Comparison of ENCODE assay signal across 1 cellular context in genomic region chr10:97640174-97640867, GRCh38.
TF ChIP-seq lines count a peak whose summit lies in the region.

TSS of gene PI4K2A (plus strand) at chr10:97640671. CDS start at chr10:97640743, 72 bp downstream.

TF ChIP-seq in K562, 482 proteins besides CTCF, POLR2A, EP300 and RAD21 (continued from another document and continues in another):
- TF ChIP-seq KDM4B (IDR thresholded peaks at IDR 0.05; ENCODE audit: borderline replicate concordance in 2 of 2, low read depth in 1 of 2) (no peak), IFI16 (CRISPR knock-in tag; IDR thresholded peaks at IDR 0.05) (no peak), PBX2 (CRISPR knock-in tag; IDR thresholded peaks at IDR 0.05; ENCODE audit: low read depth) (no peak), PBX2 (tag; conservative IDR thresholded peaks at IDR 0.05; ENCODE audit: low read depth) (peak; percentile 80), MIER1 (IDR thresholded peaks at IDR 0.05; ENCODE audit: low read depth) (no peak), NFE2L1 (tag; IDR thresholded peaks at IDR 0.05; ENCODE audit: borderline replicate concordance, low read depth) (no peak), MBD2 (IDR thresholded peaks at IDR 0.05; ENCODE audit: borderline replicate concordance, low read depth) (0 out of 2 replicates have a peak, but pooled peaks have one; percentile 26), KDM1A (IDR thresholded peaks at IDR 0.05) (peak; percentile 67 to 84), FOXP1 (CRISPR knock-in tag; IDR thresholded peaks at IDR 0.05) (0 out of 2 replicates have a peak, but pooled peaks have one; percentile 25), C11orf30 (IDR thresholded peaks at IDR 0.05; ENCODE audit: low read depth) (peak; percentile 94), THRAP3 (IDR thresholded peaks at IDR 0.05; ENCODE audit: borderline replicate concordance) (no peak), CEBPB (tag; IDR thresholded peaks at IDR 0.05) (peak; percentile 74), ATF7 (IDR thresholded peaks at IDR 0.05) (peak; percentile 84), ZNF212 (CRISPR knock-in tag; IDR thresholded peaks at IDR 0.05) (no peak), MAFG (tag; conservative IDR thresholded peaks at IDR 0.05) (peak; percentile 65), ATF4 (CRISPR knock-in tag; IDR thresholded peaks at IDR 0.05) (no peak), HNRNPLL (IDR thresholded peaks at IDR 0.05; ENCODE audit: low read depth, low read length, poor library complexity, severe bottlenecking) (peak; percentile 92), ZNF140 (CRISPR knock-in tag; IDR thresholded peaks at IDR 0.05) (no peak), ZNF277 (CRISPR knock-in tag; IDR thresholded peaks at IDR 0.05; ENCODE audit: borderline replicate concordance) (no peak), ZNF184 (CRISPR knock-in tag; IDR thresholded peaks at IDR 0.05) (no peak), HDAC2 (IDR thresholded peaks at IDR 0.05) (peak; percentile 74; the same call in 1 of the 2 replicates), SETDB1 (IDR thresholded peaks at IDR 0.05; ENCODE audit: low read length) (no peak), RBFOX2 (IDR thresholded peaks at IDR 0.05; ENCODE audit: low read depth, low read length) (peak; percentile 81), DACH1 (IDR thresholded peaks at IDR 0.05; ENCODE audit: partially characterized antibody) (no peak), CC2D1A (IDR thresholded peaks at IDR 0.05) (no peak), MEIS2 (IDR thresholded peaks at IDR 0.05; ENCODE audit: partially characterized antibody) (peak; percentile 87), KLF13 (tag; IDR thresholded peaks at IDR 0.05; ENCODE audit: borderline replicate concordance, low read depth) (peak; percentile 40; the same call in 1 of the 2 replicates), HDGF (IDR thresholded peaks at IDR 0.05) (0 out of 2 replicates have a peak, but pooled peaks have one; percentile 77), ZNF561 (CRISPR knock-in tag; conservative IDR thresholded peaks at IDR 0.05) (no peak), MAFF (IDR thresholded peaks at IDR 0.05; ENCODE audit: low read length) (0 out of 2 replicates have a peak, but pooled peaks have one; percentile 31), SPI1 (IDR thresholded peaks at IDR 0.05; ENCODE audit: borderline replicate concordance, low read depth, low read length) (no peak), HNRNPL (IDR thresholded peaks at IDR 0.05; ENCODE audit: low read depth, low read length) (no peak), SFPQ (IDR thresholded peaks at IDR 0.05; ENCODE audit: low read depth, low read length) (no peak), ZFPM2 (CRISPR knock-in tag; IDR thresholded peaks at IDR 0.05) (no peak), ATF1 (CRISPR knock-in tag; IDR thresholded peaks at IDR 0.05) (no peak), ATF1 (tag; IDR thresholded peaks at IDR 0.05) (peak; percentile 87), ZNF316 (IDR thresholded peaks at IDR 0.05) (peak; percentile 96), ARID4B (CRISPR knock-in tag; IDR thresholded peaks at IDR 0.05) (peak; percentile 39; the same call in 1 of the 2 replicates), RBBP5 (IDR thresholded peaks at IDR 0.05; ENCODE audit: borderline replicate concordance, insufficient read depth, low read length, poor library complexity, severe bottlenecking) (peak; percentile 68), PML (IDR thresholded peaks at IDR 0.05; ENCODE audit: low read length) (no peak), CBX5 (IDR thresholded peaks at IDR 0.05; ENCODE audit: borderline replicate concordance, low read depth) (no peak), ZNF253 (CRISPR knock-in tag; conservative IDR thresholded peaks at IDR 0.05) (no peak), MAFK (IDR thresholded peaks at IDR 0.05; ENCODE audit: low read length) (peak; percentile 78), IRF1 (CRISPR knock-in tag; IDR thresholded peaks at IDR 0.05; ENCODE audit: borderline replicate concordance) (no peak), ZBTB8A (IDR thresholded peaks at IDR 0.05; ENCODE audit: partially characterized antibody) (no peak), CREM (IDR thresholded peaks at IDR 0.05; ENCODE audit: low read depth) (peak; percentile 74), HDAC1 (IDR thresholded peaks at IDR 0.05) (peak in 1 of 2 experiments; percentile 54; a peak in 2 of 4 replicates), GABPA (tag; conservative IDR thresholded peaks at IDR 0.05; ENCODE audit: low read depth) (0 out of 2 replicates have a peak, but pooled peaks have one; percentile 3)
- TF ChIP-seq, protein P1, sequence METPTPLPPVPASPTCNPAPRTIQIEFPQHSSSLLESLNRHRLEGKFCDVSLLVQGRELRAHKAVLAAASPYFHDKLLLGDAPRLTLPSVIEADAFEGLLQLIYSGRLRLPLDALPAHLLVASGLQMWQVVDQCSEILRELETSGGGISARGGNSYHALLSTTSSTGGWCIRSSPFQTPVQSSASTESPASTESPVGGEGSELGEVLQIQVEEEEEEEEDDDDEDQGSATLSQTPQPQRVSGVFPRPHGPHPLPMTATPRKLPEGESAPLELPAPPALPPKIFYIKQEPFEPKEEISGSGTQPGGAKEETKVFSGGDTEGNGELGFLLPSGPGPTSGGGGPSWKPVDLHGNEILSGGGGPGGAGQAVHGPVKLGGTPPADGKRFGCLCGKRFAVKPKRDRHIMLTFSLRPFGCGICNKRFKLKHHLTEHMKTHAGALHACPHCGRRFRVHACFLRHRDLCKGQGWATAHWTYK (CRISPR knock-in tag; IDR thresholded peaks at IDR 0.05): no peak
- TF ChIP-seq, protein P2, sequence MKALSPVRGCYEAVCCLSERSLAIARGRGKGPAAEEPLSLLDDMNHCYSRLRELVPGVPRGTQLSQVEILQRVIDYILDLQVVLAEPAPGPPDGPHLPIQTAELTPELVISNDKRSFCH (CRISPR knock-in tag; IDR thresholded peaks at IDR 0.05): no peak
- TF ChIP-seq, protein P2 (tag; IDR thresholded peaks at IDR 0.05): no peak
- TF ChIP-seq, protein P3, sequence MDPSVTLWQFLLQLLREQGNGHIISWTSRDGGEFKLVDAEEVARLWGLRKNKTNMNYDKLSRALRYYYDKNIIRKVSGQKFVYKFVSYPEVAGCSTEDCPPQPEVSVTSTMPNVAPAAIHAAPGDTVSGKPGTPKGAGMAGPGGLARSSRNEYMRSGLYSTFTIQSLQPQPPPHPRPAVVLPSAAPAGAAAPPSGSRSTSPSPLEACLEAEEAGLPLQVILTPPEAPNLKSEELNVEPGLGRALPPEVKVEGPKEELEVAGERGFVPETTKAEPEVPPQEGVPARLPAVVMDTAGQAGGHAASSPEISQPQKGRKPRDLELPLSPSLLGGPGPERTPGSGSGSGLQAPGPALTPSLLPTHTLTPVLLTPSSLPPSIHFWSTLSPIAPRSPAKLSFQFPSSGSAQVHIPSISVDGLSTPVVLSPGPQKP (CRISPR knock-in tag; IDR thresholded peaks at IDR 0.05): no peak
- TF ChIP-seq, protein P4, sequence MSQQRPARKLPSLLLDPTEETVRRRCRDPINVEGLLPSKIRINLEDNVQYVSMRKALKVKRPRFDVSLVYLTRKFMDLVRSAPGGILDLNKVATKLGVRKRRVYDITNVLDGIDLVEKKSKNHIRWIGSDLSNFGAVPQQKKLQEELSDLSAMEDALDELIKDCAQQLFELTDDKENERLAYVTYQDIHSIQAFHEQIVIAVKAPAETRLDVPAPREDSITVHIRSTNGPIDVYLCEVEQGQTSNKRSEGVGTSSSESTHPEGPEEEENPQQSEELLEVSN (IDR thresholded peaks at IDR 0.05; ENCODE audit: borderline replicate concordance in 1 of 2, extremely low read depth in 1 of 2, insufficient read depth in 1 of 2, insufficient read length in 1 of 2, low read depth in 1 of 2, low read length in 1 of 2, poor library complexity in 1 of 2, severe bottlenecking in 1 of 2): peak in 1 of 2 experiments; percentile 34
